ENCODE assay signal across 22 cellular contexts in the genomic region with DNA sequence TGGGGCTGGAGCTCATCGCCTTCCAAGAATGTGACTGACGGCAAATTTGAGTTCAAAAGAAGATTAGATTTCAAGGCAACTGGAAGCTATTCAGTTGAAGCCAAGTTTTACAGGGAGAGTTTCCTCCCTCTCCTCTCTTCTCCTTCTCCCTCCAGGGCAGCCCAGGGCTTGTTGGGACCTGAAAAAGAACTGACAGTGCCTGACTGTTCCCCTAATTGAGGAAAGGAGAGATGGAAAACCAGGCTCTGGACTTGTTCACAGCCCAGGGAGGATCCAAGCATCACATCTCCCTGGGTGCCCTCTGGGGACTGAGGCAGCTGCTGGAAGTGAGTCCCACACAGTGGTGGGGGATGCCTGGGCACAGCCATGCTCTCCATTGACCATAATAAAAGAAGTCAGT.
DNase-seq lines count a peak whose midpoint lies in the region; ATAC-seq, FAIRE-seq and TF ChIP-seq lines count a peak whose summit lies in the region.
"Had no signal": no experiment of that assay in that cellular context is flagged by ENCODE, and none has a peak within 500 bp of the region (broad histone marks: within the 10 kb centered on the region; RNA-seq: fewer than 3 reads in every experiment).

No MANE protein-coding gene starts in this region.

- H3K27me3 ChIP-seq in A673 (replicated peaks; ENCODE audit: insufficient read depth, low read depth, low read length, poor library complexity) (peaks cover 5% of the 10 kb centered on the region), RWPE2 (ENCODE audit: insufficient read depth, poor library complexity, severe bottlenecking) (peaks cover 30% of the 10 kb centered on the region), keratinocyte (ENCODE audit: control insufficient read depth, extremely low read depth, insufficient read depth, low read length) (peaks cover 14% of the 10 kb centered on the region)

- H3K9me1 ChIP-seq in keratinocyte (ENCODE audit: control insufficient read depth, extremely low read depth, insufficient read depth, low read length), result no peaks in the 10 kb centered on the region

- TF ChIP-seq CTCF in A673 (conservative IDR thresholded peaks at IDR 0.05; ENCODE audit: low read depth, low read length) (no peak), RWPE2 (IDR thresholded peaks at IDR 0.05; ENCODE audit: poor library complexity, severe bottlenecking) (no peak), keratinocyte (optimal IDR thresholded peaks at IDR 0.05 in 1 of 3, IDR thresholded peaks at IDR 0.05 in 1 of 3, conservative IDR thresholded peaks at IDR 0.05 in 1 of 3; ENCODE audit: extremely low read depth in 1 of 3, insufficient read depth in 2 of 3, low read length in 3 of 3) (no peak), Calu3 (IDR thresholded peaks at IDR 0.05; ENCODE audit: unreplicated experiment) (no peak), D721Med (IDR thresholded peaks at IDR 0.05; ENCODE audit: insufficient read depth, missing control alignments) (no peak)

- H3K4me3 ChIP-seq in A673 (ENCODE audit: low read depth, low read length, poor library complexity, severe bottlenecking), result no peak overlapping the region
- H3K4me3 ChIP-seq in RWPE2 (ENCODE audit: severe bottlenecking), result no peak overlapping the region
- H3K4me3 ChIP-seq in keratinocyte (ENCODE audit: control insufficient read depth in 2 of 3, extremely low read depth in 1 of 3, insufficient read depth in 2 of 3, low read depth in 1 of 3, low read length in 3 of 3), result no peak overlapping the region
- H3K4me3 ChIP-seq: A549 had no signal

- H2AFZ ChIP-seq in keratinocyte (ENCODE audit: control insufficient read depth, low read length), result no peak overlapping the region

- H3K4me2 ChIP-seq in keratinocyte (ENCODE audit: control insufficient read depth, extremely low read depth, insufficient read depth, low read depth, low read length), result peak overlapping the region; percentile 44
- H3K4me2 ChIP-seq: A549 had no signal

- no peaks in the 10 kb centered on the region for H4K20me1 ChIP-seq in keratinocyte (ENCODE audit: control insufficient read depth, extremely low read depth, insufficient read depth, low read length)

- POLR2A ChIA-PET in A673 (lab: Charles Lee; ENCODE audit: low non-redundant PET), result no interaction called here

- H3K4me1 ChIP-seq in A673 (ENCODE audit: insufficient read depth, low read length, poor library complexity, severe bottlenecking) (no peaks in the 10 kb centered on the region), RWPE2 (ENCODE audit: insufficient read depth, poor library complexity, severe bottlenecking) (no peaks in the 10 kb centered on the region), keratinocyte (ENCODE audit: control insufficient read depth, extremely low read depth, insufficient read depth, low read length) (peaks cover 5% of the 10 kb centered on the region)
- H3K4me1 ChIP-seq: A549, Caco-2 had no signal

- CTCF ChIA-PET in A673 (lab: Charles Lee) (no interaction called here), Calu3 (lab: Charles Lee) (no interaction called here)

- H3K9me3 ChIP-seq in A673 (ENCODE audit: low read depth, low read length, poor library complexity, severe bottlenecking) (no peaks in the 10 kb centered on the region), RWPE2 (ENCODE audit: severe bottlenecking) (no peaks in the 10 kb centered on the region), keratinocyte (ENCODE audit: control insufficient read depth, low read depth, low read length) (no peaks in the 10 kb centered on the region)
- H3K9me3 ChIP-seq: A549, Caco-2 had no signal

- peaks cover 11% of the 10 kb centered on the region for H3K27me3 Mint-ChIP-seq in Calu3 (ENCODE audit: unreplicated experiment)

- intact Hi-C loops in A673 (cut with micrococcal nuclease; ENCODE audit: unreplicated experiment) (no loop called here), Calu3 (cut with micrococcal nuclease; ENCODE audit: unreplicated experiment) (no loop called here)

- ATAC-seq in RWPE2 (ENCODE audit: low read depth), result peak; percentile 61
- ATAC-seq: A549, Panc1, SK-N-SH treated with all-trans-retinoic acid at 6 μM for 48 hours had no signal

- FAIRE-seq in keratinocyte (lab: Jason Lieb, UNC), result peak; percentile 66
- no peak for FAIRE-seq in D721Med (lab: Jason Lieb, UNC)
- FAIRE-seq: A549, GM12892, GM19239 had no signal

- H3K36me3 ChIP-seq in A673 (ENCODE audit: insufficient read depth, low read length, poor library complexity, severe bottlenecking) (no peaks in the 10 kb centered on the region), RWPE2 (ENCODE audit: low read depth) (no peaks in the 10 kb centered on the region), keratinocyte (ENCODE audit: control insufficient read depth in 2 of 2, extremely low read depth in 1 of 2, insufficient read depth in 2 of 2, low read length in 2 of 2) (no peaks in the 10 kb centered on the region)

- H3K4me3 Mint-ChIP-seq in Calu3 (ENCODE audit: low read depth, unreplicated experiment), result no peak overlapping the region
- H3K4me3 Mint-ChIP-seq: CD14-positive monocyte had no signal

- peaks cover 4% of the 10 kb centered on the region for H3K4me1 Mint-ChIP-seq in Calu3 (ENCODE audit: low read depth, unreplicated experiment)
- H3K4me1 Mint-ChIP-seq: CD14-positive monocyte had no signal

- no peak overlapping the region for H3K9ac ChIP-seq in keratinocyte (ENCODE audit: control insufficient read depth, extremely low read depth, insufficient read depth, low read length)

- no peaks in the 10 kb centered on the region for H3K79me2 ChIP-seq in keratinocyte (ENCODE audit: control insufficient read depth, insufficient read depth, low read length)

- H3K9me3 Mint-ChIP-seq in Calu3 (ENCODE audit: low read depth, unreplicated experiment), result peaks cover 2% of the 10 kb centered on the region

- no peak overlapping the region for H3K27ac Mint-ChIP-seq in Calu3 (ENCODE audit: unreplicated experiment)
- H3K27ac Mint-ChIP-seq: CD14-positive monocyte had no signal

- dilution Hi-C loops in keratinocyte (cut with MboI; ENCODE audit: extremely low pct_ligation_motif_present, low sequenced_read_pairs), result no loop called here

- BruUV-seq in A673 (replicated peaks; lab: Mats Ljungman, UMichigan), result no TSS peak
- no TSS peak for BruUV-seq in Calu3 (replicated peaks; lab: Mats Ljungman, UMichigan)

- no peak overlapping the region for H3K27ac ChIP-seq in A673 (ENCODE audit: low read depth, low read length, poor library complexity, severe bottlenecking)
- no peak overlapping the region for H3K27ac ChIP-seq in RWPE2 (ENCODE audit: poor library complexity, severe bottlenecking)
- H3K27ac ChIP-seq in keratinocyte (ENCODE audit: control insufficient read depth, insufficient read depth, low read length), result no peak overlapping the region
- H3K27ac ChIP-seq: A549, HL-60 had no signal

- peak; percentile 4 for DNase-seq in A673 (ENCODE audit: low spot score)
- DNase-seq in HPDE6-E6E7 (ENCODE audit: extremely low spot score), result peak; percentile 46
- DNase-seq in RWPE2 (ENCODE audit: low spot score), result no peak
- no peak for DNase-seq in keratinocyte (ENCODE audit: low read depth, low spot score)
- DNase-seq in effector CD8-positive, alpha-beta T cell (lab: John Stamatoyannopoulos, UW), result no peak
- DNase-seq in Calu3, result no peak
- DNase-seq in D721Med (ENCODE audit: insufficient read length, low spot score), result no peak
- no peak for DNase-seq in T-helper 2 cell
- DNase-seq: Caco-2, DMS79 treated with DMSO at 0.1 percent for 48 hours, GDM1, KBM-7, NCI-H1092 treated with DMSO at 0.1 percent for 48 hours, NCI-H2029, SHP77 had no signal

- H3K36me3 Mint-ChIP-seq in Calu3 (ENCODE audit: insufficient read depth, unreplicated experiment), result no peaks in the 10 kb centered on the region
- H3K36me3 Mint-ChIP-seq: CD14-positive monocyte had no signal

Comparison
In these comparisons a context has a peak if more than half of its experiments do, and no peak if none do; other contexts are left out.
1. DNase-seq: peak in A673 (single experiment) and HPDE6-E6E7 (single experiment); none in RWPE2 (single experiment), keratinocyte (single experiment), effector CD8-positive, alpha-beta T cell (single experiment), Calu3 (single experiment), D721Med (single experiment) and T-helper 2 cell (0 of 5).